In genomic region chr1:206713070-206713469, GRCh38 we compare ENCODE assay signal across 15 cellular contexts. TPM values are rescaled to one million over a fixed set of nuclear protein-coding genes. Genes with fewer than 3 reads are reported as not detected.
A peak's percentile ranks its signal among the peaks of the same experiment; 100 is the strongest.
DNase-seq lines count a peak whose midpoint lies in the region; ATAC-seq, FAIRE-seq and TF ChIP-seq lines count a peak whose summit lies in the region.
"Had no signal": no experiment of that assay in that cellular context is flagged by ENCODE, and none has a peak within 500 bp of the region (broad histone marks: within the 10 kb centered on the region; RNA-seq: fewer than 3 reads in every experiment).

No MANE protein-coding gene starts in this region.

- H4K20me1 ChIP-seq in keratinocyte (ENCODE audit: control insufficient read depth, extremely low read depth, insufficient read depth, low read length), result peaks cover 31% of the 10 kb centered on the region

- no peak for TF ChIP-seq CTCF in keratinocyte (optimal IDR thresholded peaks at IDR 0.05 in 1 of 3, IDR thresholded peaks at IDR 0.05 in 1 of 3, conservative IDR thresholded peaks at IDR 0.05 in 1 of 3; ENCODE audit: extremely low read depth in 1 of 3, insufficient read depth in 2 of 3, low read length in 3 of 3)

- H3K9me3 ChIP-seq in T-helper 17 cell (ENCODE audit: control insufficient read depth, low read length, poor library complexity, severe bottlenecking), result no peaks in the 10 kb centered on the region
- no peaks in the 10 kb centered on the region for H3K9me3 ChIP-seq in keratinocyte (ENCODE audit: control insufficient read depth, low read depth, low read length)

- H3K4me2 ChIP-seq in keratinocyte (ENCODE audit: control insufficient read depth, extremely low read depth, insufficient read depth, low read depth, low read length), result peak overlapping the region; percentile 14

- DNase-seq in activated naive CD4-positive, alpha-beta T cell treated with anti-CD3 and anti-CD28 coated beads for 36 hours, result no peak
- DNase-seq in T-helper 17 cell (no peak), keratinocyte (ENCODE audit: low read depth, low spot score) (no peak), NCI-H82 treated with DMSO at 0.1 percent for 48 hours (lab: John Stamatoyannopoulos, UW; ENCODE audit: unreplicated experiment) (no peak), globus pallidus (ENCODE audit: low spot score) (no peak)
- DNase-seq in stimulated activated naive CD8-positive, alpha-beta T cell treated with anti-CD3 and anti-CD28 coated beads, Interleukin-15, amount 100 ng/mL, for 72 hours, result peak in 1 of 2 donors; percentile 38
- DNase-seq: GDM1, left colon, NCI-H748 treated with DMSO at 0.1 percent for 48 hours, T-helper 9 cell had no signal

- H3K36me3 Mint-ChIP-seq in activated naive CD4-positive, alpha-beta T cell treated with anti-CD3 and anti-CD28 coated beads, Interleukin-2, amount 50 U/mL, for 24 hours, result peaks cover 2% of the 10 kb centered on the region
- no peaks in the 10 kb centered on the region for H3K36me3 Mint-ChIP-seq in activated naive CD4-positive, alpha-beta T cell treated with anti-CD3 and anti-CD28 coated beads for 36 hours (ENCODE audit: low read depth)
- H3K36me3 Mint-ChIP-seq in T-helper 17 cell (ENCODE audit: low read depth), result peaks cover 3% of the 10 kb centered on the region

- H3K4me1 Mint-ChIP-seq in activated naive CD4-positive, alpha-beta T cell treated with anti-CD3 and anti-CD28 coated beads, Interleukin-2, amount 50 U/mL, for 24 hours, result peaks cover 89% of the 10 kb centered on the region
- peaks cover 79% of the 10 kb centered on the region for H3K4me1 Mint-ChIP-seq in activated naive CD4-positive, alpha-beta T cell treated with anti-CD3 and anti-CD28 coated beads for 36 hours (ENCODE audit: low read depth)
- peaks cover 80% of the 10 kb centered on the region for H3K4me1 Mint-ChIP-seq in T-helper 17 cell
- peaks cover 92% of the 10 kb centered on the region for H3K4me1 Mint-ChIP-seq in stimulated activated naive CD8-positive, alpha-beta T cell treated with anti-CD3 and anti-CD28 coated beads, Interleukin-15, amount 100 ng/mL, for 72 hours

- peaks cover 0 to 2% of the 10 kb centered on the region in 2 experiments for H3K36me3 ChIP-seq in keratinocyte (ENCODE audit: control insufficient read depth in 2 of 2, extremely low read depth in 1 of 2, insufficient read depth in 2 of 2, low read length in 2 of 2)

- H3K79me2 ChIP-seq in keratinocyte (ENCODE audit: control insufficient read depth, insufficient read depth, low read length), result peaks cover 92% of the 10 kb centered on the region

- H2AFZ ChIP-seq in keratinocyte (ENCODE audit: control insufficient read depth, low read length), result no peak overlapping the region
- H2AFZ ChIP-seq: parathyroid adenoma had no signal

- peaks cover 8% of the 10 kb centered on the region for H3K9me1 ChIP-seq in keratinocyte (ENCODE audit: control insufficient read depth, extremely low read depth, insufficient read depth, low read length)

- H3K4me3 Mint-ChIP-seq in activated naive CD4-positive, alpha-beta T cell treated with anti-CD3 and anti-CD28 coated beads, Interleukin-2, amount 50 U/mL, for 24 hours, result no peak overlapping the region
- no peak overlapping the region for H3K4me3 Mint-ChIP-seq in activated naive CD4-positive, alpha-beta T cell treated with anti-CD3 and anti-CD28 coated beads for 36 hours
- peak overlapping the region; percentile 71 for H3K4me3 Mint-ChIP-seq in T-helper 17 cell
- H3K4me3 Mint-ChIP-seq in stimulated activated naive CD8-positive, alpha-beta T cell treated with anti-CD3 and anti-CD28 coated beads, Interleukin-15, amount 100 ng/mL, for 72 hours, result peak overlapping the region; percentile 9 to 12

- dilution Hi-C loops in keratinocyte (cut with MboI; ENCODE audit: extremely low pct_ligation_motif_present, low sequenced_read_pairs), result no loop called here

- H3K27ac ChIP-seq in keratinocyte (ENCODE audit: control insufficient read depth, insufficient read depth, low read length), result no peak overlapping the region
- H3K27ac ChIP-seq: coronary artery, parathyroid adenoma had no signal

- peaks cover 36% of the 10 kb centered on the region for H3K4me1 ChIP-seq in keratinocyte (ENCODE audit: control insufficient read depth, extremely low read depth, insufficient read depth, low read length)

- intact Hi-C loops in activated naive CD4-positive, alpha-beta T cell treated with anti-CD3 and anti-CD28 coated beads for 36 hours (cut with micrococcal nuclease), result no loop called here

- CTCF ChIA-PET in activated naive CD4-positive, alpha-beta T cell treated with anti-CD3 and anti-CD28 coated beads for 36 hours (lab: Charles Lee), result interaction anchor here (0.6 to 5.9 kb wide), 6 partner anchors 13 to 330 kb away, joined by 3 to 44 read pairs (median 4); no protein-coding TSS in a partner anchor

- no peaks in the 10 kb centered on the region for H3K9me3 Mint-ChIP-seq in activated naive CD4-positive, alpha-beta T cell treated with anti-CD3 and anti-CD28 coated beads, Interleukin-2, amount 50 U/mL, for 24 hours
- H3K9me3 Mint-ChIP-seq in activated naive CD4-positive, alpha-beta T cell treated with anti-CD3 and anti-CD28 coated beads for 36 hours, result no peaks in the 10 kb centered on the region
- H3K9me3 Mint-ChIP-seq in stimulated activated naive CD8-positive, alpha-beta T cell treated with anti-CD3 and anti-CD28 coated beads, Interleukin-15, amount 100 ng/mL, for 72 hours, result no peaks in the 10 kb centered on the region

- no peaks in the 10 kb centered on the region for H3K27me3 ChIP-seq in keratinocyte (ENCODE audit: control insufficient read depth, extremely low read depth, insufficient read depth, low read length)

- peak overlapping the region; percentile 33 for H3K27ac Mint-ChIP-seq in activated naive CD4-positive, alpha-beta T cell treated with anti-CD3 and anti-CD28 coated beads, Interleukin-2, amount 50 U/mL, for 24 hours
- H3K27ac Mint-ChIP-seq in activated naive CD4-positive, alpha-beta T cell treated with anti-CD3 and anti-CD28 coated beads for 36 hours, result no peak overlapping the region
- H3K27ac Mint-ChIP-seq in T-helper 17 cell, result peak overlapping the region; percentile 99
- peak overlapping the region in 1 of 2 donors; percentile 2 for H3K27ac Mint-ChIP-seq in stimulated activated naive CD8-positive, alpha-beta T cell treated with anti-CD3 and anti-CD28 coated beads, Interleukin-15, amount 100 ng/mL, for 72 hours

- FAIRE-seq in keratinocyte (lab: Jason Lieb, UNC), result no peak

- no peak for ATAC-seq in T-helper 17 cell
- ATAC-seq in stimulated activated naive CD8-positive, alpha-beta T cell treated with anti-CD3 and anti-CD28 coated beads, Interleukin-15, amount 100 ng/mL, for 72 hours, result peak; percentile 88
- ATAC-seq in HG02970 (IDR thresholded peaks at IDR 0.05; ENCODE audit: low FRiP score, unreplicated experiment), result no peak

- H3K27me3 Mint-ChIP-seq in activated naive CD4-positive, alpha-beta T cell treated with anti-CD3 and anti-CD28 coated beads, Interleukin-2, amount 50 U/mL, for 24 hours, result no peaks in the 10 kb centered on the region
- no peaks in the 10 kb centered on the region for H3K27me3 Mint-ChIP-seq in activated naive CD4-positive, alpha-beta T cell treated with anti-CD3 and anti-CD28 coated beads for 36 hours (ENCODE audit: low read depth)
- no peaks in the 10 kb centered on the region for H3K27me3 Mint-ChIP-seq in T-helper 17 cell
- H3K27me3 Mint-ChIP-seq in stimulated activated naive CD8-positive, alpha-beta T cell treated with anti-CD3 and anti-CD28 coated beads, Interleukin-15, amount 100 ng/mL, for 72 hours, result no peaks in the 10 kb centered on the region

- no peak overlapping the region for H3K9ac ChIP-seq in keratinocyte (ENCODE audit: control insufficient read depth, extremely low read depth, insufficient read depth, low read length)
- H3K9ac ChIP-seq: parathyroid adenoma had no signal

- no peak overlapping the region for H3K4me3 ChIP-seq in keratinocyte (ENCODE audit: control insufficient read depth in 2 of 3, extremely low read depth in 1 of 3, insufficient read depth in 2 of 3, low read depth in 1 of 3, low read length in 3 of 3)
- H3K4me3 ChIP-seq: coronary artery had no signal

RNA-seq across cellular contexts. Expression of gene MAPKAPK2, which starts 28.4 kb away (rescaled TPM):
- total RNA-seq in activated naive CD4-positive, alpha-beta T cell treated with anti-CD3 and anti-CD28 coated beads for 36 hours, result 10 to 100 TPM; 83.4 to 85.3 TPM
- 100 to 1,000 TPM; 181 to 182 TPM for total RNA-seq in T-helper 17 cell
- 41.5 to 67.0 TPM (median 42.1 TPM) in 3 replicates for polyA plus RNA-seq in keratinocyte
- polyA plus RNA-seq in keratinocyte (2011; ENCODE audit: low read depth), result 21.7 TPM
- polyA plus RNA-seq in keratinocyte (2011; cell fraction: cytosol; rRNA removed), result 60.1 and 61.0 TPM in 2 replicates
- 49.3 and 51.2 TPM in 2 replicates for polyA plus RNA-seq in keratinocyte (2011; cell fraction: nucleus; rRNA removed)
- 44.0 and 47.9 TPM in 2 replicates for polyA plus RNA-seq in keratinocyte (2012; ENCODE audit: low replicate concordance)
- polyA minus RNA-seq in keratinocyte, result 52.2 to 83.1 TPM (median 53.9 TPM) in 3 replicates
- polyA minus RNA-seq in keratinocyte (2011; cell fraction: cytosol; rRNA and poly(A)+ RNA removed), result 45.8 TPM
- polyA minus RNA-seq in keratinocyte (2011; cell fraction: nucleus; rRNA and poly(A)+ RNA removed), result 18.9 and 26.6 TPM in 2 replicates

RNA-seq across cellular contexts. Expression of gene IL19, which starts 57.5 kb away (rescaled TPM):
- not detected for total RNA-seq in activated naive CD4-positive, alpha-beta T cell treated with anti-CD3 and anti-CD28 coated beads for 36 hours
- total RNA-seq in T-helper 17 cell, result not detected
- polyA plus RNA-seq in keratinocyte, result not detected in 3 replicates
- polyA plus RNA-seq in keratinocyte (2011; ENCODE audit: low read depth), result not detected
- not detected in 2 replicates for polyA plus RNA-seq in keratinocyte (2011; cell fraction: cytosol; rRNA removed)
- not detected in 2 replicates for polyA plus RNA-seq in keratinocyte (2011; cell fraction: nucleus; rRNA removed)
- polyA plus RNA-seq in keratinocyte (2012; ENCODE audit: low replicate concordance), result not detected in 2 replicates
- polyA minus RNA-seq in keratinocyte, result not detected in 3 replicates
- not detected for polyA minus RNA-seq in keratinocyte (2011; cell fraction: cytosol; rRNA and poly(A)+ RNA removed)
- not detected in 2 replicates for polyA minus RNA-seq in keratinocyte (2011; cell fraction: nucleus; rRNA and poly(A)+ RNA removed)
- total RNA-seq: left colon had no signal

RNA-seq across cellular contexts. Expression of gene IL10, which starts 59.2 kb away (rescaled TPM):
- total RNA-seq in activated naive CD4-positive, alpha-beta T cell treated with anti-CD3 and anti-CD28 coated beads for 36 hours, result not detected
- total RNA-seq in T-helper 17 cell, result under 1 TPM; 0.20 to 0.76 TPM
- not detected in 3 replicates for polyA plus RNA-seq in keratinocyte
- polyA plus RNA-seq in keratinocyte (2011; ENCODE audit: low read depth), result not detected
- not detected in 2 replicates for polyA plus RNA-seq in keratinocyte (2011; cell fraction: cytosol; rRNA removed)
- polyA plus RNA-seq in keratinocyte (2011; cell fraction: nucleus; rRNA removed), result not detected in 2 replicates
- polyA plus RNA-seq in keratinocyte (2012; ENCODE audit: low replicate concordance), result not detected in 2 replicates
- polyA minus RNA-seq in keratinocyte, result not detected in 3 replicates
- polyA minus RNA-seq in keratinocyte (2011; cell fraction: cytosol; rRNA and poly(A)+ RNA removed), result not detected
- polyA minus RNA-seq in keratinocyte (2011; cell fraction: nucleus; rRNA and poly(A)+ RNA removed), result not detected in 2 replicates
- total RNA-seq: fibroblast of villous mesenchyme had no signal

Comparison
In these comparisons a context has a peak if more than half of its experiments do, and no peak if none do; other contexts are left out.
1. H3K4me3 Mint-ChIP-seq: peak in T-helper 17 cell (single experiment) and stimulated activated naive CD8-positive, alpha-beta T cell treated with anti-CD3 and anti-CD28 coated beads, Interleukin-15, amount 100 ng/mL, for 72 hours (2 of 2); none in activated naive CD4-positive, alpha-beta T cell treated with anti-CD3 and anti-CD28 coated beads, Interleukin-2, amount 50 U/mL, for 24 hours (single experiment) and activated naive CD4-positive, alpha-beta T cell treated with anti-CD3 and anti-CD28 coated beads for 36 hours (single experiment).